In the genomic region with DNA sequence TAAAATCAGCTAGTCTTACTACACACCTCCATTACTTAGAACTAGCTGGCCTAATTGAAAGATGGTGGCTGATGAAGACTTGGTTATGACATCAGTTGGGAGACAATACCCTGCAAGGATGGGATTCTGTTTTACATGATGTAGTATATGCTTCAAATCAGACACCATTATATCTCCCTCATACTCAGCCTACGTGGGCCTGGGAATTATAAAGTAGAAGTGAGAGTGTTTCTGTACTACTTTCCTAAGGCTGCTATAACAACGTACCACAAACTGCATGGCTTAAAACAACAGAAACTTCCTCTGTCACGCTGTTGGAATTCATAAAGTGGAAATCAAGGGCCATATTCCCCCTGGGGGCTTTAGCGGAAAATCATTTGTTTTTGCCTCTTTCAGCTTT, we compare ENCODE assay signal across 15 cellular contexts.
DNase-seq lines count a peak whose midpoint lies in the region; ATAC-seq and TF ChIP-seq lines count a peak whose summit lies in the region.
"Had no signal": no experiment of that assay in that cellular context is flagged by ENCODE, and none has a peak within 500 bp of the region (broad histone marks: within the 10 kb centered on the region; RNA-seq: fewer than 3 reads in every experiment).

No MANE protein-coding gene starts in this region.

- no peak overlapping the region for H3K27ac ChIP-seq in brain microvascular endothelial cell

- no peak overlapping the region for H3K4me3 Mint-ChIP-seq in endothelial cell (ENCODE audit: unreplicated experiment)
- H3K4me3 Mint-ChIP-seq: CD8-positive, alpha-beta T cell had no signal

- no peaks in the 10 kb centered on the region for H3K27me3 ChIP-seq in brain microvascular endothelial cell (replicated peaks)

- no peaks in the 10 kb centered on the region for H3K4me1 Mint-ChIP-seq in endothelial cell (ENCODE audit: unreplicated experiment)

- H3K36me3 ChIP-seq in brain microvascular endothelial cell (replicated peaks): no peaks in the 10 kb centered on the region

- TF ChIP-seq CTCF in brain microvascular endothelial cell (IDR thresholded peaks at IDR 0.05; ENCODE audit: low read depth, low read length, missing control alignments): no peak
- TF ChIP-seq CTCF in endothelial cell (IDR thresholded peaks at IDR 0.05; ENCODE audit: unreplicated experiment): no peak

- no peaks in the 10 kb centered on the region for H3K27me3 Mint-ChIP-seq in endothelial cell (ENCODE audit: unreplicated experiment)

- H3K36me3 Mint-ChIP-seq in endothelial cell (ENCODE audit: low read depth, unreplicated experiment): no peaks in the 10 kb centered on the region
- H3K36me3 Mint-ChIP-seq: CD8-positive, alpha-beta T cell had no signal

- no peaks in the 10 kb centered on the region for H3K9me3 Mint-ChIP-seq in endothelial cell (ENCODE audit: unreplicated experiment)
- H3K9me3 Mint-ChIP-seq: CD8-positive, alpha-beta T cell had no signal

- no peak overlapping the region for H3K4me3 ChIP-seq in brain microvascular endothelial cell (ENCODE audit: low read depth, low read length)

- H3K27ac Mint-ChIP-seq in endothelial cell (ENCODE audit: unreplicated experiment): no peak overlapping the region
- H3K27ac Mint-ChIP-seq: CD8-positive, alpha-beta T cell had no signal

- in situ Hi-C loops in brain microvascular endothelial cell (cut with HindIII; ENCODE audit: low pct_ligation_motif_present, low sequenced_read_pairs): no loop called here

- DNase-seq in EL (peak; percentile 11), brain microvascular endothelial cell (peak; percentile 45), stromal cell of bone marrow (ENCODE audit: low read depth) (peak; percentile 49), endothelial cell (ENCODE audit: low spot score) (no peak), T1000 (lab: John Stamatoyannopoulos, UW) (no peak), anterior cingulate cortex (lab: John Stamatoyannopoulos, UW) (no peak)
- DNase-seq: ACHN; Calu3; CD8-positive, alpha-beta T cell; DMS79 treated with DMSO at 0.1 percent for 48 hours; HCEC 1CT; Kasumi-1; KG1 had no signal

- ATAC-seq in GM18868 (IDR thresholded peaks at IDR 0.05; ENCODE audit: unreplicated experiment): peak; percentile 31
- no peak for ATAC-seq in HG03442 (IDR thresholded peaks at IDR 0.05; ENCODE audit: unreplicated experiment)
- ATAC-seq: CD8-positive, alpha-beta T cell had no signal

Comparison
In these comparisons a context has a peak if more than half of its experiments do, and no peak if none do; other contexts are left out.
1. DNase-seq: peak in EL (single experiment), brain microvascular endothelial cell (single experiment) and stromal cell of bone marrow (single experiment); none in endothelial cell (single experiment), T1000 (single experiment) and anterior cingulate cortex (0 of 58).